15 cellular contexts compared by ENCODE assay signal in genomic region chr17:62650587-62650986, GRCh38. TPM values are rescaled to one million over a fixed set of nuclear protein-coding genes. Genes with fewer than 3 reads are reported as not detected.
A peak's percentile ranks its signal among the peaks of the same experiment; 100 is the strongest.
DNase-seq lines count a peak whose midpoint lies in the region; ATAC-seq and TF ChIP-seq lines count a peak whose summit lies in the region.
"Had no signal": no experiment of that assay in that cellular context is flagged by ENCODE, and none has a peak within 500 bp of the region (broad histone marks: within the 10 kb centered on the region; RNA-seq: fewer than 3 reads in every experiment).

No MANE protein-coding gene starts in this region.

- H2AFZ ChIP-seq in mammary epithelial cell (ENCODE audit: low read depth, low read length) = no peak overlapping the region

- H3K27me3 ChIP-seq in mammary epithelial cell (ENCODE audit: insufficient read depth, low read length) = no peaks in the 10 kb centered on the region
- no peaks in the 10 kb centered on the region for H3K27me3 ChIP-seq in upper lobe of right lung
- no peaks in the 10 kb centered on the region for H3K27me3 ChIP-seq in Peyer's patch

- intact Hi-C loops in mammary epithelial cell (cut with micrococcal nuclease) (loop anchor here (2.0 kb wide), 1 partner anchor 24 kb away; the partner anchor contains the start of gene MRC2), MCF 10A (cut with micrococcal nuclease) (no loop called here), upper lobe of right lung (cut with DNase I) (no loop called here)

- peaks cover 6% of the 10 kb centered on the region for H3K4me1 Mint-ChIP-seq in MCF 10A (ENCODE audit: insufficient read depth, unreplicated experiment)

- no peak overlapping the region for H3K9ac ChIP-seq in mammary epithelial cell (ENCODE audit: insufficient read depth, low read length)

- H3K27ac ChIP-seq in mammary epithelial cell (ENCODE audit: insufficient read depth, low read depth, low read length) (no peak overlapping the region), upper lobe of right lung (peak overlapping the region; percentile 86), Peyer's patch (no peak overlapping the region)

- 15% methylated on average over 6 of the region's 6 CpGs for WGBS in mammary epithelial cell (ENCODE audit: low coverage, missing lambda C conversion rate)

- peak overlapping the region; percentile 32 for H3K4me2 ChIP-seq in mammary epithelial cell (ENCODE audit: insufficient read depth, low read depth, low read length)

- H4K20me1 ChIP-seq in mammary epithelial cell (ENCODE audit: insufficient read depth, low read length) = no peaks in the 10 kb centered on the region

- dilution Hi-C loops in mammary epithelial cell (cut with HindIII; ENCODE audit: low sequenced_read_pairs) = no loop called here

- no peak overlapping the region for H3K27ac Mint-ChIP-seq in MCF 10A (ENCODE audit: low read depth, unreplicated experiment)

- peak; percentile 40 for DNase-seq in mammary epithelial cell
- no peak for DNase-seq in MCF 10A (ENCODE audit: unreplicated experiment)
- DNase-seq in SK-MEL-5 (ENCODE audit: low read depth, low spot score) = peak; percentile 69
- DNase-seq in myocyte (ENCODE audit: low read depth) = peak; percentile 55
- DNase-seq in upper lobe of right lung = peak; percentile 17
- no peak for DNase-seq in SW 1271 (lab: John Stamatoyannopoulos, UW)
- no peak for DNase-seq in Peyer's patch
- DNase-seq in stimulated activated CD4-positive, alpha-beta T cell treated with anti-CD3 and anti-CD28 coated beads, Interleukin-4, amount 100 ng/mL, for 1 hour = no peak
- DNase-seq: C1 segment of cervical spinal cord, KG1, MM.1S, NCI-H1417, NCI-H2029, NCI-H2171 treated with DMSO at 0.1 percent for 48 hours, NCI-H510A had no signal

- H3K9me3 Mint-ChIP-seq in MCF 10A (ENCODE audit: unreplicated experiment) = no peaks in the 10 kb centered on the region

- H3K4me3 ChIP-seq in mammary epithelial cell (replicated peaks in 1 of 3; ENCODE audit: insufficient read depth in 1 of 3, low read depth in 2 of 3, low read length in 3 of 3) = no peak overlapping the region
- H3K4me3 ChIP-seq in upper lobe of right lung = no peak overlapping the region
- no peak overlapping the region for H3K4me3 ChIP-seq in Peyer's patch

- TF ChIP-seq POLR2A in Peyer's patch (IDR thresholded peaks at IDR 0.05) = no peak

- H3K79me2 ChIP-seq in mammary epithelial cell (ENCODE audit: insufficient read depth, low read length) = peaks cover 34% of the 10 kb centered on the region

- POLR2A ChIA-PET in MCF 10A (lab: Yijun Ruan, JAX) = no interaction called here

- peaks cover 2% of the 10 kb centered on the region for H3K36me3 ChIP-seq in mammary epithelial cell (ENCODE audit: insufficient read depth, low read length)
- H3K36me3 ChIP-seq in upper lobe of right lung = no peaks in the 10 kb centered on the region
- no peaks in the 10 kb centered on the region for H3K36me3 ChIP-seq in Peyer's patch

- ATAC-seq in upper lobe of right lung = no peak

- TF ChIP-seq CTCF in mammary epithelial cell (conservative IDR thresholded peaks at IDR 0.05 in 1 of 2, IDR thresholded peaks at IDR 0.05 in 1 of 2; ENCODE audit: extremely low read depth in 1 of 2, insufficient read depth in 1 of 2, low read depth in 1 of 2, low read length in 2 of 2) (no peak), MCF 10A (IDR thresholded peaks at IDR 0.05; ENCODE audit: unreplicated experiment) (no peak), upper lobe of right lung (IDR thresholded peaks at IDR 0.05) (no peak), Peyer's patch (IDR thresholded peaks at IDR 0.05) (no peak)

- CTCF ChIA-PET in mammary epithelial cell (lab: Charles Lee; ENCODE audit: low non-redundant PET) (no interaction called here), MCF 10A (lab: Yijun Ruan, JAX) (interaction anchor here (0.6 kb wide), 1 partner anchor 741 kb away, joined by 4 read pairs; no protein-coding TSS in a partner anchor)

- H3K9me3 ChIP-seq in mammary epithelial cell (replicated peaks; ENCODE audit: insufficient read depth, low read length) (no peaks in the 10 kb centered on the region), upper lobe of right lung (no peaks in the 10 kb centered on the region), Peyer's patch (no peaks in the 10 kb centered on the region)

- BruUV-seq in mammary epithelial cell (replicated peaks; lab: Mats Ljungman, UMichigan) = no TSS peak
- no TSS peak for BruUV-seq in MCF 10A (replicated peaks; lab: Mats Ljungman, UMichigan)

- in situ Hi-C loops in mammary epithelial cell (cut with MboI; ENCODE audit: low sequenced_read_pairs in 2 of 2) (no loop called here), SK-MEL-5 (cut with HindIII; ENCODE audit: low pct_unique_long_range_greater_than_20kb, low sequenced_read_pairs) (no loop called here)

- H3K27me3 Mint-ChIP-seq in MCF 10A (ENCODE audit: insufficient read depth, unreplicated experiment) = no peaks in the 10 kb centered on the region

- no peaks in the 10 kb centered on the region for H3K36me3 Mint-ChIP-seq in MCF 10A (ENCODE audit: insufficient read depth, unreplicated experiment)

- no peak overlapping the region for H3K4me3 Mint-ChIP-seq in MCF 10A (ENCODE audit: unreplicated experiment)

- peaks cover 36% of the 10 kb centered on the region for H3K4me1 ChIP-seq in mammary epithelial cell (ENCODE audit: insufficient read depth, low read length)
- H3K4me1 ChIP-seq in upper lobe of right lung = peaks cover 41% of the 10 kb centered on the region
- H3K4me1 ChIP-seq in Peyer's patch = peaks cover 0 to 27% (median 4%) of the 10 kb centered on the region in 4 donors

RNA-seq across cellular contexts. Expression of gene MRC2, which starts 23.1 kb away (rescaled TPM):
- total RNA-seq in mammary epithelial cell (100 to 1,000 TPM; 147 to 512 TPM), MCF 10A (2022) (6.7 and 12.3 TPM in 2 replicates), myocyte (143 and 161 TPM in 2 replicates), upper lobe of right lung (127 TPM), Peyer's patch (10 to 100 TPM in 2 of 4 donors, 1 to 10 TPM in 2; 9.0 to 33.8 (median 14.6) TPM)
- 64.3 TPM for polyA plus RNA-seq in mammary epithelial cell
- 74.0 TPM for polyA minus RNA-seq in mammary epithelial cell
- total RNA-seq in SK-MEL-5 (2014; rRNA removed; shearing (Covaris generic)) = 7.6 and 8.0 TPM in 2 replicates
- 18.8 and 25.2 TPM in 2 replicates for polyA plus RNA-seq in SK-MEL-5 (2015; cell fraction: cytosol; rRNA removed)
- 13.7 and 21.7 TPM in 2 replicates for polyA plus RNA-seq in SK-MEL-5 (2015; cell fraction: nucleus; rRNA removed)
- 664 TPM for polyA plus RNA-seq in myocyte (2012)

Comparison
In these comparisons a context has a peak if more than half of its experiments do, and no peak if none do; other contexts are left out.
1. DNase-seq: peak in mammary epithelial cell (single experiment), SK-MEL-5 (single experiment), myocyte (single experiment) and upper lobe of right lung (single experiment); none in MCF 10A (single experiment), SW 1271 (0 of 2), Peyer's patch (0 of 3) and stimulated activated CD4-positive, alpha-beta T cell treated with anti-CD3 and anti-CD28 coated beads, Interleukin-4, amount 100 ng/mL, for 1 hour (single experiment).